In genomic region chr2:96638144-96639121, GRCh38 we compare ENCODE assay signal across 8 cellular contexts. TPM values are rescaled to one million over a fixed set of nuclear protein-coding genes. Genes with fewer than 3 reads are reported as not detected.
DNase-seq lines count a peak whose midpoint lies in the region; ATAC-seq lines count a peak whose summit lies in the region.

Gene KANSL3 (minus strand): TSS chr2:96638312. CDS start chr2:96637135, 1,177 bp downstream.

- DNase-seq in DMS79 (lab: John Stamatoyannopoulos, UW) (peak; percentile 68), Karpas-422 (peak; percentile 96), RPMI8226 (peak; percentile 97), fibroblast of gingiva (ENCODE audit: low read depth) (peak; percentile 93)
- DNase-seq in activated T-helper 1 cell treated with anti-CD3 and anti-CD28 coated beads, Interleukin-2, amount 50 U/mL, for 16 hours (ENCODE audit: low read depth in 1 of 2, low spot score in 1 of 2) = peak; percentile 78 to 86
- DNase-seq in naive thymus-derived CD4-positive, alpha-beta T cell = peak; percentile 81 to 96 (median 88)
- DNase-seq in stimulated activated naive B cell treated with anti-CD40 and anti-IgM and Interleukin-4, amounts not matched to agents 10 μg/mL and 1 μg/mL and 100 μg/mL, for 72 hours = peak; percentile 90

- ATAC-seq in GM21825 (IDR thresholded peaks at IDR 0.05; ENCODE audit: unreplicated experiment) = peak; percentile 71
- peak; percentile 93 for ATAC-seq in naive thymus-derived CD4-positive, alpha-beta T cell
- ATAC-seq in stimulated activated naive B cell treated with anti-CD40 and anti-IgM and Interleukin-4, amounts not matched to agents 10 μg/mL and 1 μg/mL and 100 μg/mL, for 72 hours (replicated peaks) = peak; percentile 78 to 82

- H3K9me2 ChIP-seq in Karpas-422 (replicated peaks; ENCODE audit: insufficient read depth, low read length) = no peaks in the 10 kb centered on the region

- intact Hi-C loops in naive thymus-derived CD4-positive, alpha-beta T cell (cut with micrococcal nuclease) = loop anchor here (1.0 to 10.0 kb wide), 19 partner anchors 21 to 1879 kb away; partner anchors contain the start of genes CNNM3 (in 2 of the 2), CNNM4 (in 2 of the 2), LMAN2L (in 2 of the 2) and ACTR1B (in 1 of the 2)

- peaks cover 0 to 10% (median 0%) of the 10 kb centered on the region in 5 donors for H3K27me3 Mint-ChIP-seq in naive thymus-derived CD4-positive, alpha-beta T cell
- H3K27me3 Mint-ChIP-seq in stimulated activated naive B cell treated with anti-CD40 and anti-IgM and Interleukin-4, amounts not matched to agents 10 μg/mL and 1 μg/mL and 100 μg/mL, for 72 hours = peaks cover 0 to 10% of the 10 kb centered on the region in 2 donors

- H3K4me2 ChIP-seq in Karpas-422 (ENCODE audit: low read depth, low read length, poor library complexity, severe bottlenecking) = peak within 1 kb of the TSS; percentile 100

- peak within 1 kb of the TSS; percentile 89 to 96 (median 93) for H3K4me3 Mint-ChIP-seq in naive thymus-derived CD4-positive, alpha-beta T cell
- H3K4me3 Mint-ChIP-seq in stimulated activated naive B cell treated with anti-CD40 and anti-IgM and Interleukin-4, amounts not matched to agents 10 μg/mL and 1 μg/mL and 100 μg/mL, for 72 hours = peak within 1 kb of the TSS; percentile 94 to 98

- H3K79me2 ChIP-seq in Karpas-422 (ENCODE audit: low read length) = peaks cover 35% of the 10 kb centered on the region

- H3K4me3 ChIP-seq in Karpas-422 (ENCODE audit: low read length) = peak within 1 kb of the TSS; percentile 99
- H3K4me3 ChIP-seq in naive thymus-derived CD4-positive, alpha-beta T cell (ENCODE audit: low read length) = peak within 1 kb of the TSS; percentile 97

- POLR2A ChIA-PET in naive thymus-derived CD4-positive, alpha-beta T cell (lab: Charles Lee) = interaction anchor here (0.6 to 2.7 kb wide), 10 partner anchors 9 to 475 kb away, joined by 3 to 15 read pairs (median 3); partner anchors contain the start of genes ANKRD36, ARID5A, CIAO1 and CNNM4

- peak within 1 kb of the TSS; percentile 87 to 95 (median 92) for H3K27ac Mint-ChIP-seq in naive thymus-derived CD4-positive, alpha-beta T cell
- H3K27ac Mint-ChIP-seq in stimulated activated naive B cell treated with anti-CD40 and anti-IgM and Interleukin-4, amounts not matched to agents 10 μg/mL and 1 μg/mL and 100 μg/mL, for 72 hours = peak within 1 kb of the TSS; percentile 97

- H2AFZ ChIP-seq in Karpas-422 (ENCODE audit: low read length) = peak within 1 kb of the TSS; percentile 88; the same call in 1 of the 2 replicates

- peaks cover 6 to 14% (median 10%) of the 10 kb centered on the region in 5 donors for H3K36me3 Mint-ChIP-seq in naive thymus-derived CD4-positive, alpha-beta T cell
- H3K36me3 Mint-ChIP-seq in stimulated activated naive B cell treated with anti-CD40 and anti-IgM and Interleukin-4, amounts not matched to agents 10 μg/mL and 1 μg/mL and 100 μg/mL, for 72 hours = peaks cover 4 to 11% of the 10 kb centered on the region in 2 donors

- CTCF ChIA-PET in naive thymus-derived CD4-positive, alpha-beta T cell (lab: Charles Lee) = interaction anchor here (0.7 to 0.9 kb wide), 2 partner anchors 10 to 19 kb away, joined by 3 to 4 read pairs; no protein-coding TSS in a partner anchor

- no peaks in the 10 kb centered on the region for H4K20me1 ChIP-seq in Karpas-422 (ENCODE audit: insufficient read depth, low read depth, low read length)

- H3K4me1 Mint-ChIP-seq in naive thymus-derived CD4-positive, alpha-beta T cell = peaks cover 28 to 46% (median 39%) of the 10 kb centered on the region in 7 donors
- peaks cover 17 to 30% of the 10 kb centered on the region in 2 donors for H3K4me1 Mint-ChIP-seq in stimulated activated naive B cell treated with anti-CD40 and anti-IgM and Interleukin-4, amounts not matched to agents 10 μg/mL and 1 μg/mL and 100 μg/mL, for 72 hours

- H3K27me3 ChIP-seq in Karpas-422 (ENCODE audit: low read length) = no peaks in the 10 kb centered on the region
- H3K27me3 ChIP-seq in naive thymus-derived CD4-positive, alpha-beta T cell (ENCODE audit: control insufficient read depth in 2 of 2, insufficient read depth in 2 of 2, low read length in 2 of 2) = no peaks in the 10 kb centered on the region

- H3K9ac ChIP-seq in Karpas-422 (ENCODE audit: low read length) = peak within 1 kb of the TSS; percentile 98

- peaks cover 28% of the 10 kb centered on the region for H3K4me1 ChIP-seq in Karpas-422 (ENCODE audit: low read length)
- H3K4me1 ChIP-seq in naive thymus-derived CD4-positive, alpha-beta T cell (ENCODE audit: control insufficient read depth in 2 of 2, insufficient read depth in 2 of 2, low read length in 2 of 2) = peaks cover 18% of the 10 kb centered on the region in 2 donors

- H3K9me3 ChIP-seq in Karpas-422 (ENCODE audit: low read length) = no peaks in the 10 kb centered on the region
- H3K9me3 ChIP-seq in naive thymus-derived CD4-positive, alpha-beta T cell (ENCODE audit: control insufficient read depth in 2 of 3, low read length in 3 of 3) = no peaks in the 10 kb centered on the region

- H3K9me3 Mint-ChIP-seq in naive thymus-derived CD4-positive, alpha-beta T cell = peaks cover 0 to 1% (median 0%) of the 10 kb centered on the region in 11 donors
- no peaks in the 10 kb centered on the region for H3K9me3 Mint-ChIP-seq in stimulated activated naive B cell treated with anti-CD40 and anti-IgM and Interleukin-4, amounts not matched to agents 10 μg/mL and 1 μg/mL and 100 μg/mL, for 72 hours

- peaks cover 12% of the 10 kb centered on the region; the same call in 1 of the 2 replicates for H3K36me3 ChIP-seq in Karpas-422 (ENCODE audit: insufficient read depth, low read length)
- H3K36me3 ChIP-seq in naive thymus-derived CD4-positive, alpha-beta T cell (ENCODE audit: control insufficient read depth in 2 of 3, insufficient read depth in 3 of 3, low read length in 3 of 3) = peaks cover 0 to 11% (median 0%) of the 10 kb centered on the region in 3 experiments

- peak within 1 kb of the TSS; percentile 69 for H3K27ac ChIP-seq in Karpas-422 (ENCODE audit: low read length)
- peak within 1 kb of the TSS; percentile 90 for H3K27ac ChIP-seq in naive thymus-derived CD4-positive, alpha-beta T cell (ENCODE audit: low read depth, low read length)

RNA-seq across cellular contexts. Expression of gene KANSL3, which starts in this region (rescaled TPM):
- 24.7 and 40.6 TPM in 2 replicates for total RNA-seq in Karpas-422 (2014; rRNA removed; shearing (Covaris generic); ENCODE audit: low replicate concordance)
- total RNA-seq in naive thymus-derived CD4-positive, alpha-beta T cell = 10 to 100 TPM; 54.0 to 65.0 (median 55.9) TPM
- 10 to 100 TPM; 13.5 to 22.7 TPM for polyA plus RNA-seq in naive thymus-derived CD4-positive, alpha-beta T cell

Comparison
In these comparisons a context has a peak if more than half of its experiments do, and no peak if none do; other contexts are left out.
1. Peak in every context shown above with its lines: DNase-seq, ATAC-seq, H3K4me3 ChIP-seq and H3K27ac ChIP-seq.